In genomic region chr14:52790011-52790755, GRCh38 we compare ENCODE assay signal across 8 cellular contexts. TPM values are rescaled to one million over a fixed set of nuclear protein-coding genes. Genes with fewer than 3 reads are reported as not detected.
DNase-seq lines count a peak whose midpoint lies in the region; ATAC-seq and TF ChIP-seq lines count a peak whose summit lies in the region.

No MANE protein-coding gene starts in this region.

- peak overlapping the region; percentile 74 for H3K4me3 ChIP-seq in LNCaP clone FGC (ENCODE audit: low read depth, low read length)

- H3K4me1 Mint-ChIP-seq in dendritic cell treated with granulocyte-macrophage colony-stimulating factor and Interleukin-4, amounts not matched to agents 40 ng/mL and 50 ng/mL, for 4 days (ENCODE audit: low read depth) = peaks cover 28% of the 10 kb centered on the region
- H3K4me1 Mint-ChIP-seq in natural killer cell treated with Interleukin-12 subunit alpha and Interleukin-12 subunit beta and Interleukin-15 and Interleukin-18, amount 100 ng/mL, for 72 hours (ENCODE audit: low read depth in 2 of 2) = peaks cover 30 to 42% of the 10 kb centered on the region in 2 donors

- H3K9me3 Mint-ChIP-seq in dendritic cell treated with granulocyte-macrophage colony-stimulating factor and Interleukin-4, amounts not matched to agents 40 ng/mL and 50 ng/mL, for 4 days = no peaks in the 10 kb centered on the region
- no peaks in the 10 kb centered on the region for H3K9me3 Mint-ChIP-seq in natural killer cell treated with Interleukin-12 subunit alpha and Interleukin-12 subunit beta and Interleukin-15 and Interleukin-18, amount 100 ng/mL, for 72 hours

- intact Hi-C loops in dendritic cell treated with granulocyte-macrophage colony-stimulating factor and Interleukin-4, amounts not matched to agents 40 ng/mL and 50 ng/mL, for 4 days (cut with micrococcal nuclease) = loop anchor here (5.0 to 10.0 kb wide), 3 partner anchors 43 to 365 kb away; partner anchors contain the start of genes DDHD1, GPR137C and TXNDC16

- ATAC-seq in natural killer cell treated with Interleukin-12 subunit alpha and Interleukin-12 subunit beta and Interleukin-15 and Interleukin-18, amount 100 ng/mL, for 72 hours = no peak
- ATAC-seq in HG02884 (IDR thresholded peaks at IDR 0.05; ENCODE audit: unreplicated experiment) = no peak
- no peak for ATAC-seq in HG03139 (IDR thresholded peaks at IDR 0.05; ENCODE audit: unreplicated experiment)

- peaks cover 7% of the 10 kb centered on the region for H3K36me3 Mint-ChIP-seq in dendritic cell treated with granulocyte-macrophage colony-stimulating factor and Interleukin-4, amounts not matched to agents 40 ng/mL and 50 ng/mL, for 4 days (ENCODE audit: low read depth)
- peaks cover 8% of the 10 kb centered on the region for H3K36me3 Mint-ChIP-seq in natural killer cell treated with Interleukin-12 subunit alpha and Interleukin-12 subunit beta and Interleukin-15 and Interleukin-18, amount 100 ng/mL, for 72 hours

- TF ChIP-seq CTCF in LNCaP clone FGC (IDR thresholded peaks at IDR 0.05; ENCODE audit: control insufficient read depth, extremely low read depth, insufficient read depth) = no peak

- peak overlapping the region; percentile 83 for H3K4me3 Mint-ChIP-seq in dendritic cell treated with granulocyte-macrophage colony-stimulating factor and Interleukin-4, amounts not matched to agents 40 ng/mL and 50 ng/mL, for 4 days
- peak overlapping the region; percentile 94 for H3K4me3 Mint-ChIP-seq in natural killer cell treated with Interleukin-12 subunit alpha and Interleukin-12 subunit beta and Interleukin-15 and Interleukin-18, amount 100 ng/mL, for 72 hours

- H3K27me3 Mint-ChIP-seq in dendritic cell treated with granulocyte-macrophage colony-stimulating factor and Interleukin-4, amounts not matched to agents 40 ng/mL and 50 ng/mL, for 4 days = no peaks in the 10 kb centered on the region
- H3K27me3 Mint-ChIP-seq in natural killer cell treated with Interleukin-12 subunit alpha and Interleukin-12 subunit beta and Interleukin-15 and Interleukin-18, amount 100 ng/mL, for 72 hours = no peaks in the 10 kb centered on the region

- peak; percentile 30 for DNase-seq in DMS 273 treated with DMSO at 0.1 percent for 48 hours (lab: John Stamatoyannopoulos, UW)
- no peak for DNase-seq in LNCaP clone FGC (ENCODE audit: low read depth)
- no peak for DNase-seq in natural killer cell treated with Interleukin-12 subunit alpha and Interleukin-12 subunit beta and Interleukin-15 and Interleukin-18, amount 100 ng/mL, for 72 hours (ENCODE audit: low spot score)
- no peak for DNase-seq in COLO668 (lab: John Stamatoyannopoulos, UW; ENCODE audit: unreplicated experiment)
- DNase-seq in NAMALWA (ENCODE audit: low spot score) = no peak

- peak overlapping the region; percentile 90 for H3K27ac Mint-ChIP-seq in dendritic cell treated with granulocyte-macrophage colony-stimulating factor and Interleukin-4, amounts not matched to agents 40 ng/mL and 50 ng/mL, for 4 days
- peak overlapping the region; percentile 75 to 88 for H3K27ac Mint-ChIP-seq in natural killer cell treated with Interleukin-12 subunit alpha and Interleukin-12 subunit beta and Interleukin-15 and Interleukin-18, amount 100 ng/mL, for 72 hours

RNA-seq across cellular contexts. Expression of gene GNPNAT1, which starts 1.2 kb away (rescaled TPM):
- total RNA-seq in natural killer cell treated with Interleukin-12 subunit alpha and Interleukin-12 subunit beta and Interleukin-15 and Interleukin-18, amount 100 ng/mL, for 72 hours = 10 to 100 TPM; 25.9 to 31.4 TPM
